In genomic region chr18:74499633-74500032, GRCh38 we compare ENCODE assay signal across 8 cellular contexts. TPM values are rescaled to one million over a fixed set of nuclear protein-coding genes. Genes with fewer than 3 reads are reported as not detected.
DNase-seq lines count a peak whose midpoint lies in the region; ATAC-seq and TF ChIP-seq lines count a peak whose summit lies in the region.

No MANE protein-coding gene starts in this region.

- intact Hi-C loops in heart left ventricle (cut with DNase I): loop anchor here in 8 of 10 donors (2.0 to 10.0 kb wide), 6 partner anchors 48 to 1998 kb away; partner anchors contain the start of genes ZNF407 (in 3 of the 8) and ZNF516 (in 1 of the 8)
- intact Hi-C loops in sigmoid colon (cut with DNase I): loop anchor here (5.0 kb wide), 1 partner anchor 302 kb away; no protein-coding TSS in a partner anchor

- TF ChIP-seq CTCF in OCI-LY3 (IDR thresholded peaks at IDR 0.05; ENCODE audit: low read depth, low read length) (no peak), heart left ventricle (IDR thresholded peaks at IDR 0.05) (no peak), sigmoid colon (IDR thresholded peaks at IDR 0.05) (no peak)

- TF ChIP-seq POLR2A in GM18505 (IDR thresholded peaks at IDR 0.05; ENCODE audit: borderline replicate concordance, extremely low read depth, insufficient read depth, insufficient read length) (no peak), heart left ventricle (IDR thresholded peaks at IDR 0.05) (no peak), sigmoid colon (IDR thresholded peaks at IDR 0.05) (no peak)

- no peaks in the 10 kb centered on the region for H3K27me3 ChIP-seq in OCI-LY3 (ENCODE audit: low read depth, low read length)
- no peaks in the 10 kb centered on the region for H3K27me3 ChIP-seq in heart left ventricle
- no peaks in the 10 kb centered on the region for H3K27me3 ChIP-seq in sigmoid colon

- WGBS in heart left ventricle, 4 donors: 49 to 63% (median 55%) methylated on average over 9 of the region's 9 CpGs
- WGBS in sigmoid colon, 2 donors: 14 to 26% methylated on average over 9 of the region's 9 CpGs

- TF ChIP-seq EP300 in sigmoid colon (IDR thresholded peaks at IDR 0.05): no peak

- H3K27ac ChIP-seq in OCI-LY3 (ENCODE audit: low read length) (peak overlapping the region; percentile 75), heart left ventricle (peak overlapping the region; percentile 8 to 95 (median 72)), sigmoid colon (peak overlapping the region; percentile 30 to 60 (median 44))

- H3K36me3 ChIP-seq in OCI-LY3 (replicated peaks; ENCODE audit: low read depth, low read length) (peaks cover 37% of the 10 kb centered on the region), heart left ventricle (peaks cover 0 to 44% (median 39%) of the 10 kb centered on the region in 9 donors), sigmoid colon (peaks cover 0 to 36% (median 17%) of the 10 kb centered on the region in 4 donors)

- H2AFZ ChIP-seq in OCI-LY3 (ENCODE audit: low read depth, low read length): peak overlapping the region; percentile 48

- ATAC-seq in GM18505 (IDR thresholded peaks at IDR 0.05; ENCODE audit: unreplicated experiment): peak; percentile 31
- ATAC-seq in HG02852 (IDR thresholded peaks at IDR 0.05; ENCODE audit: unreplicated experiment): peak; percentile 33
- ATAC-seq in heart left ventricle: peak in 1 of 4 donors; percentile 39

- H4K20me1 ChIP-seq in OCI-LY3 (ENCODE audit: insufficient read depth, low read length): no peaks in the 10 kb centered on the region

- peak overlapping the region; percentile 88 for H3K4me2 ChIP-seq in OCI-LY3 (ENCODE audit: low read length)

- H3K4me3 ChIP-seq in OCI-LY3 (ENCODE audit: low read length): peak overlapping the region; percentile 84
- peak overlapping the region in 10 of 12 donors; percentile 9 to 60 (median 29) for H3K4me3 ChIP-seq in heart left ventricle
- peak overlapping the region in 1 of 4 donors; percentile 13 for H3K4me3 ChIP-seq in sigmoid colon

- H3K79me2 ChIP-seq in OCI-LY3 (ENCODE audit: low read length): peaks cover 63% of the 10 kb centered on the region

- peak; percentile 33 for DNase-seq in activated naive CD4-positive, alpha-beta T cell treated with anti-CD3 and anti-CD28 coated beads, Interleukin-2, amount 50 U/mL, for 16 hours
- DNase-seq in heart left ventricle: peak in 4 of 5 donors; percentile 81 to 89 (median 86)
- DNase-seq in sigmoid colon: peak; percentile 73
- no peak for DNase-seq in NCI-H1105 treated with DMSO at 0.1 percent for 48 hours (lab: John Stamatoyannopoulos, UW)
- no peak for DNase-seq in cerebellum (ENCODE audit: low spot score)

- peak overlapping the region; percentile 77 for H3K9ac ChIP-seq in OCI-LY3 (ENCODE audit: low read length)

- H3K4me1 ChIP-seq in OCI-LY3 (ENCODE audit: low read length) (peaks cover 43% of the 10 kb centered on the region), heart left ventricle (peaks cover 0 to 62% (median 25%) of the 10 kb centered on the region in 12 donors), sigmoid colon (peaks cover 0 to 18% (median 9%) of the 10 kb centered on the region in 4 donors)

- H3K9me3 ChIP-seq in OCI-LY3 (ENCODE audit: insufficient read depth, low read length) (no peaks in the 10 kb centered on the region), heart left ventricle (no peaks in the 10 kb centered on the region), sigmoid colon (no peaks in the 10 kb centered on the region)

RNA-seq across cellular contexts. Expression of gene CNDP2, which starts 3.5 kb away (rescaled TPM):
- total RNA-seq in heart left ventricle (100 to 1,000 TPM in 1 of 9 donors, 10 to 100 TPM in 8; 38.3 to 162 (median 76.3) TPM), sigmoid colon (10 to 100 TPM; 29.3 to 53.5 (median 46.4) TPM), cerebellum (36.5 TPM)
- polyA plus RNA-seq in heart left ventricle (10 to 100 TPM; 50.1 to 90.4 TPM), sigmoid colon (100 to 1,000 TPM; 114 to 179 (median 132) TPM)

RNA-seq across cellular contexts. Expression of gene CNDP1, which starts 34.7 kb away (rescaled TPM):
- not detected for total RNA-seq in heart left ventricle
- polyA plus RNA-seq in heart left ventricle: under 1 TPM in 1 of 2 donors, not detected in 1; 0.03 TPM
- not detected for total RNA-seq in sigmoid colon
- polyA plus RNA-seq in sigmoid colon: under 1 TPM in 2 of 3 donors, not detected in 1; 0.10 to 0.60 TPM
- total RNA-seq in cerebellum: 0.36 TPM

RNA-seq across cellular contexts. Expression of gene DIPK1C, which starts 42.5 kb away (rescaled TPM):
- total RNA-seq in heart left ventricle (10 to 100 TPM in 3 of 9 donors, 1 to 10 TPM in 6; 1.3 to 13.6 (median 6.3) TPM), sigmoid colon (1 to 10 TPM in 2 of 4 donors, under 1 TPM in 1, not detected in 1; 0.82 to 1.1 (median 1.1) TPM), cerebellum (4.9 TPM)
- polyA plus RNA-seq in heart left ventricle (10 to 100 TPM in 1 of 2 donors, 1 to 10 TPM in 1; 1.9 to 14.2 TPM), sigmoid colon (under 1 TPM in 1 of 3 donors, not detected in 2; 0.48 TPM)

Comparison
In these comparisons a context has a peak if more than half of its experiments do, and no peak if none do; other contexts are left out.
1. DNase-seq: peak in activated naive CD4-positive, alpha-beta T cell treated with anti-CD3 and anti-CD28 coated beads, Interleukin-2, amount 50 U/mL, for 16 hours (single experiment), heart left ventricle (4 of 5) and sigmoid colon (single experiment); none in NCI-H1105 treated with DMSO at 0.1 percent for 48 hours (single experiment) and cerebellum (single experiment).
2. Peak in every context shown above with its lines, with median percentiles within 50 percentile points of each other: H3K27ac ChIP-seq.